12 cellular contexts compared by ENCODE assay signal in genomic region chr13:30111810-30112209, GRCh38.
DNase-seq lines count a peak whose midpoint lies in the region; ATAC-seq and TF ChIP-seq lines count a peak whose summit lies in the region.
"Had no signal": no experiment of that assay in that cellular context is flagged by ENCODE, and none has a peak within 500 bp of the region (broad histone marks: within the 10 kb centered on the region; RNA-seq: fewer than 3 reads in every experiment).

No MANE protein-coding gene starts in this region.

- no peak overlapping the region; the same call in 1 of the 2 replicates for H2AFZ ChIP-seq in KMS-11 (ENCODE audit: low read depth)

- peak; percentile 51 for DNase-seq in activated CD8-positive, alpha-beta memory T cell treated with anti-CD3 and anti-CD28 coated beads, Interleukin-2, amount 10 ng/mL, durations not matched to agents 7 days and 5 days
- no peak for DNase-seq in activated CD8-positive, alpha-beta memory T cell treated with anti-CD3 and anti-CD28 coated beads, Interleukin-2, amount 50 U/mL, for 4 hours
- DNase-seq in astrocyte of the cerebellum (ENCODE audit: low read depth) (no peak), osteocyte (ENCODE audit: extremely low spot score, unreplicated experiment) (no peak)
- DNase-seq in activated effector memory CD4-positive, alpha-beta T cell treated with Interleukin-2 at 50 U/mL for 16 hours: no peak
- DNase-seq: activated CD8-positive, alpha-beta memory T cell treated with anti-CD3 and anti-CD28 coated beads for 24 hours; effector memory CD4-positive, alpha-beta T cell; left ventricle myocardium superior had no signal

- no peak overlapping the region for H3K4me2 ChIP-seq in KMS-11

- H3K9me3 Mint-ChIP-seq in activated CD8-positive, alpha-beta memory T cell treated with anti-CD3 and anti-CD28 coated beads, Interleukin-2, amount 10 ng/mL, durations not matched to agents 7 days and 5 days (ENCODE audit: low read depth): no peaks in the 10 kb centered on the region
- H3K9me3 Mint-ChIP-seq in osteocyte (ENCODE audit: unreplicated experiment): no peaks in the 10 kb centered on the region

- no peaks in the 10 kb centered on the region for H4K20me1 ChIP-seq in KMS-11 (ENCODE audit: insufficient read depth)

- CTCF ChIA-PET in activated CD8-positive, alpha-beta memory T cell treated with anti-CD3 and anti-CD28 coated beads, Interleukin-2, amount 10 ng/mL, durations not matched to agents 7 days and 5 days (lab: Charles Lee): interaction anchor here (0.8 to 9.5 kb wide), 20 partner anchors 11 to 604 kb away, joined by 3 to 224 read pairs (median 6); partner anchors contain the start of gene UBL3

- H3K4me3 Mint-ChIP-seq in activated CD8-positive, alpha-beta memory T cell treated with anti-CD3 and anti-CD28 coated beads, Interleukin-2, amount 10 ng/mL, durations not matched to agents 7 days and 5 days: no peak overlapping the region
- H3K4me3 Mint-ChIP-seq in osteocyte (ENCODE audit: unreplicated experiment): no peak overlapping the region

- H3K9ac ChIP-seq in KMS-11: no peak overlapping the region

- H3K27ac Mint-ChIP-seq in activated CD8-positive, alpha-beta memory T cell treated with anti-CD3 and anti-CD28 coated beads, Interleukin-2, amount 10 ng/mL, durations not matched to agents 7 days and 5 days: no peak overlapping the region
- no peak overlapping the region for H3K27ac Mint-ChIP-seq in osteocyte (ENCODE audit: unreplicated experiment)

- no peak for ATAC-seq in activated CD8-positive, alpha-beta memory T cell treated with anti-CD3 and anti-CD28 coated beads, Interleukin-2, amount 10 ng/mL, durations not matched to agents 7 days and 5 days
- ATAC-seq in GM19328 (IDR thresholded peaks at IDR 0.05; ENCODE audit: unreplicated experiment) (no peak), HG02981 (IDR thresholded peaks at IDR 0.05; ENCODE audit: unreplicated experiment) (no peak)
- ATAC-seq: left ventricle myocardium superior had no signal

- H3K4me1 Mint-ChIP-seq in activated CD8-positive, alpha-beta memory T cell treated with anti-CD3 and anti-CD28 coated beads, Interleukin-2, amount 10 ng/mL, durations not matched to agents 7 days and 5 days: peaks cover 22% of the 10 kb centered on the region
- peaks cover 25% of the 10 kb centered on the region for H3K4me1 Mint-ChIP-seq in osteocyte (ENCODE audit: unreplicated experiment)

- peaks cover 4% of the 10 kb centered on the region for H3K4me1 ChIP-seq in KMS-11 (ENCODE audit: low read depth, poor library complexity, severe bottlenecking)

- H3K79me2 ChIP-seq in KMS-11 (ENCODE audit: insufficient read depth, low read depth): no peaks in the 10 kb centered on the region

- TF ChIP-seq CTCF in KMS-11 (conservative IDR thresholded peaks at IDR 0.05; ENCODE audit: low read depth, low read length) (peak; percentile 30; the same call in 1 of the 2 replicates), astrocyte of the cerebellum (IDR thresholded peaks at IDR 0.05; ENCODE audit: low read depth, low read length, missing control alignments) (peak; percentile 33), osteocyte (IDR thresholded peaks at IDR 0.05) (peak; percentile 12)

- H3K4me3 ChIP-seq in KMS-11 (IDR thresholded peaks at IDR 0.05; ENCODE audit: insufficient read depth, low read depth, low read length): no peak overlapping the region
- H3K4me3 ChIP-seq in astrocyte of the cerebellum (ENCODE audit: low read depth, low read length): no peak overlapping the region

- no peaks in the 10 kb centered on the region for H3K27me3 ChIP-seq in KMS-11 (ENCODE audit: insufficient read depth, low read depth)

- H3K27ac ChIP-seq in KMS-11: no peak overlapping the region
- H3K27ac ChIP-seq: HL-60 had no signal

- H3K36me3 Mint-ChIP-seq in activated CD8-positive, alpha-beta memory T cell treated with anti-CD3 and anti-CD28 coated beads, Interleukin-2, amount 10 ng/mL, durations not matched to agents 7 days and 5 days: no peaks in the 10 kb centered on the region
- H3K36me3 Mint-ChIP-seq in osteocyte (ENCODE audit: unreplicated experiment): no peaks in the 10 kb centered on the region

- in situ Hi-C loops in astrocyte of the cerebellum (cut with HindIII; ENCODE audit: low sequenced_read_pairs): loop anchor here (10.0 kb wide), 1 partner anchor 357 kb away; no protein-coding TSS in a partner anchor

- no peaks in the 10 kb centered on the region for H3K36me3 ChIP-seq in KMS-11 (ENCODE audit: insufficient read depth)

- no peaks in the 10 kb centered on the region for H3K27me3 Mint-ChIP-seq in activated CD8-positive, alpha-beta memory T cell treated with anti-CD3 and anti-CD28 coated beads, Interleukin-2, amount 10 ng/mL, durations not matched to agents 7 days and 5 days
- no peaks in the 10 kb centered on the region for H3K27me3 Mint-ChIP-seq in osteocyte (ENCODE audit: unreplicated experiment)
